17 cellular contexts compared by ENCODE assay signal in genomic region chr14:99611639-99612038, GRCh38. TPM values are rescaled to one million over a fixed set of nuclear protein-coding genes. Genes with fewer than 3 reads are reported as not detected.
DNase-seq lines count a peak whose midpoint lies in the region; ATAC-seq, FAIRE-seq and TF ChIP-seq lines count a peak whose summit lies in the region.
"Had no signal": no experiment of that assay in that cellular context is flagged by ENCODE, and none has a peak within 500 bp of the region (broad histone marks: within the 10 kb centered on the region; RNA-seq: fewer than 3 reads in every experiment).

No MANE protein-coding gene starts in this region.

- H3K27ac ChIP-seq in HepG2 (ENCODE audit: extremely low read length, insufficient read depth, low read length) = no peak overlapping the region
- H3K27ac ChIP-seq in right lobe of liver = no peak overlapping the region
- peak overlapping the region; percentile 56 to 90 (median 84) for H3K27ac ChIP-seq in esophagus squamous epithelium
- H3K27ac ChIP-seq in small intestine (ENCODE audit: low read depth in 1 of 2, low read length in 1 of 2) = peak overlapping the region; percentile 14 to 69
- no peak overlapping the region for H3K27ac ChIP-seq in spleen
- H3K27ac ChIP-seq: KMS-11 had no signal

- H3K4me1 ChIP-seq in HepG2 (ENCODE audit: insufficient read depth, low read length) = peaks cover 42% of the 10 kb centered on the region
- no peaks in the 10 kb centered on the region for H3K4me1 ChIP-seq in right lobe of liver
- H3K4me1 ChIP-seq in esophagus squamous epithelium = peaks cover 14 to 50% (median 35%) of the 10 kb centered on the region in 3 donors
- H3K4me1 ChIP-seq in small intestine (ENCODE audit: control insufficient read depth in 2 of 2, insufficient read depth in 1 of 2, low read depth in 1 of 2, low read length in 1 of 2) = peaks cover 0 to 3% of the 10 kb centered on the region in 2 donors
- H3K4me1 ChIP-seq in spleen = peaks cover 0 to 7% (median 2%) of the 10 kb centered on the region in 6 donors

- no peak for DNase-seq in HepG2 (ENCODE audit: low spot score)
- no peak for DNase-seq in right lobe of liver
- no peak for DNase-seq in esophagus squamous epithelium (lab: John Stamatoyannopoulos, UW)
- DNase-seq in small intestine = peak; percentile 86
- DNase-seq in spleen = no peak
- no peak for DNase-seq in stimulated activated CD4-positive, alpha-beta T cell treated with anti-CD3 and anti-CD28 coated beads, Interleukin-12 subunit alpha, Interleukin-12 subunit beta, amount 100 ng/mL, for 4 hours
- DNase-seq in GOT3 (lab: John Stamatoyannopoulos, UW) = no peak
- DNase-seq: Calu3, DND-41, NCI-H1092, NCI-H526 treated with DMSO at 0.1 percent for 48 hours, SK-N-SH had no signal

- H4K20me1 ChIP-seq in HepG2 (ENCODE audit: insufficient read depth, low read length) = no peaks in the 10 kb centered on the region

- in situ Hi-C loops in HepG2 (cut with HindIII; ENCODE audit: extremely low pct_ligation_motif_present, low pct_unique_long_range_greater_than_20kb) = no loop called here

- no TSS peak for BruUV-seq in HepG2 (replicated peaks; lab: Mats Ljungman, UMichigan)

- POLR2A ChIA-PET in HepG2 (lab: Yijun Ruan, JAX) = no interaction called here

- H3K36me3 ChIP-seq in HepG2 (replicated peaks in 1 of 2; ENCODE audit: control insufficient read depth in 1 of 2, insufficient read depth in 2 of 2, low read length in 2 of 2) (no peaks in the 10 kb centered on the region), right lobe of liver (no peaks in the 10 kb centered on the region), esophagus squamous epithelium (no peaks in the 10 kb centered on the region), small intestine (ENCODE audit: control insufficient read depth in 2 of 2, insufficient read depth in 2 of 2, low read length in 2 of 2) (no peaks in the 10 kb centered on the region), spleen (no peaks in the 10 kb centered on the region)

- no peaks in the 10 kb centered on the region for H3K79me2 ChIP-seq in HepG2 (ENCODE audit: insufficient read depth, low read length)

- whole genome bisulfite sequencing in HepG2 (ENCODE audit: low lambda C conversion rate) = 25% methylated on average over 4 of the region's 4 CpGs
- WGBS in right lobe of liver (ENCODE audit: insufficient coverage, low coverage, low lambda C conversion rate, missing lambda C conversion rate) = 95% methylated on average over 4 of the region's 4 CpGs
- 44 to 86% methylated on average over 1 to 4 of the region's 4 CpGs for WGBS in esophagus squamous epithelium, 2 donors
- 14 to 61% (median 48%) methylated on average over 4 of the region's 4 CpGs for WGBS in small intestine, 3 donors
- 94 to 99% (median 98%) methylated on average over 4 of the region's 4 CpGs for WGBS in spleen, 5 donors

- H3K9ac ChIP-seq in HepG2 (ENCODE audit: insufficient read depth, low read depth, low read length) = no peak overlapping the region
- H3K9ac ChIP-seq: KMS-11, SK-N-SH had no signal

- no peak overlapping the region for H3K4me3 ChIP-seq in HepG2 (replicated peaks in 1 of 3; ENCODE audit: insufficient read depth in 1 of 3, low read depth in 2 of 3, low read length in 3 of 3)
- no peak overlapping the region for H3K4me3 ChIP-seq in right lobe of liver
- no peak overlapping the region for H3K4me3 ChIP-seq in esophagus squamous epithelium
- no peak overlapping the region for H3K4me3 ChIP-seq in small intestine (ENCODE audit: low read depth in 1 of 2, low read length in 2 of 2)
- H3K4me3 ChIP-seq in spleen = no peak overlapping the region

- peaks cover 1 to 22% of the 10 kb centered on the region in 2 experiments; a peak in 2 of 5 replicates for H3K27me3 ChIP-seq in HepG2 (ENCODE audit: control insufficient read depth in 1 of 2, insufficient read depth in 2 of 2, low read length in 2 of 2)
- H3K27me3 ChIP-seq in right lobe of liver = no peaks in the 10 kb centered on the region
- no peaks in the 10 kb centered on the region for H3K27me3 ChIP-seq in esophagus squamous epithelium
- no peaks in the 10 kb centered on the region for H3K27me3 ChIP-seq in small intestine (ENCODE audit: control insufficient read depth in 2 of 2, insufficient read depth in 2 of 2, low read length in 2 of 2)
- peaks cover 0 to 10% (median 0%) of the 10 kb centered on the region in 7 donors for H3K27me3 ChIP-seq in spleen (replicated peaks in 1 of 7)

- TF ChIP-seq EP300 in HepG2 (IDR thresholded peaks at IDR 0.05; ENCODE audit: low read depth in 2 of 2, low read length in 2 of 2) = no peak
- TF ChIP-seq EP300 in HepG2 (CRISPR knock-in tag; IDR thresholded peaks at IDR 0.05; ENCODE audit: borderline replicate concordance) = no peak

- H3K9me3 ChIP-seq in HepG2 (ENCODE audit: low read length) (no peaks in the 10 kb centered on the region), right lobe of liver (no peaks in the 10 kb centered on the region), esophagus squamous epithelium (no peaks in the 10 kb centered on the region), small intestine (ENCODE audit: control insufficient read depth, low read depth) (no peaks in the 10 kb centered on the region), spleen (no peaks in the 10 kb centered on the region)
- H3K9me3 ChIP-seq: SK-N-SH had no signal

- TF ChIP-seq RAD21 in HepG2 (CRISPR knock-in tag; IDR thresholded peaks at IDR 0.05) = no peak

- H2AFZ ChIP-seq in HepG2 (ENCODE audit: low read length) = no peak overlapping the region

- CTCF ChIA-PET in HepG2 (lab: Yijun Ruan, JAX; ENCODE audit: low intra/inter-chr PET ratio, low total read pairs) = no interaction called here

- TF ChIP-seq CTCF in HepG2 (CRISPR knock-in tag; IDR thresholded peaks at IDR 0.05) (no peak), right lobe of liver (IDR thresholded peaks at IDR 0.05) (no peak), esophagus squamous epithelium (IDR thresholded peaks at IDR 0.05) (no peak), spleen (IDR thresholded peaks at IDR 0.05 in 8 of 11, conservative IDR thresholded peaks at IDR 0.05 in 3 of 11) (no peak)

- intact Hi-C loops in HepG2 (cut with micrococcal nuclease; ENCODE audit: unreplicated experiment) (no loop called here), right lobe of liver (cut with DNase I) (no loop called here), esophagus squamous epithelium (cut with DNase I) (no loop called here), spleen (cut with DNase I; ENCODE audit: low total_unique reads) (no loop called here)

- FAIRE-seq in HepG2 (lab: Jason Lieb, UNC) = no peak
- no peak for FAIRE-seq in small intestine (lab: Jason Lieb, UNC)
- FAIRE-seq: GM18507 had no signal

- ATAC-seq in HepG2 (no peak), right lobe of liver (no peak)
- ATAC-seq: HCT116, Panc1 had no signal

- H3K4me2 ChIP-seq in HepG2 (ENCODE audit: low read depth, low read length) = peak overlapping the region; percentile 5; the same call in 1 of the 2 replicates
- H3K4me2 ChIP-seq: KMS-11, SK-N-SH had no signal

- TF ChIP-seq POLR2A in HepG2 (IDR thresholded peaks at IDR 0.05; ENCODE audit: insufficient read depth in 1 of 2, low read depth in 2 of 2, low read length in 2 of 2) = no peak
- TF ChIP-seq POLR2A in right lobe of liver (IDR thresholded peaks at IDR 0.05) = no peak
- no peak for TF ChIP-seq POLR2A in esophagus squamous epithelium (IDR thresholded peaks at IDR 0.05)
- no peak for TF ChIP-seq POLR2A in spleen (IDR thresholded peaks at IDR 0.05)

RNA-seq across cellular contexts. Expression of gene CCDC85C, which starts 7.6 kb away (rescaled TPM):
- 43.8 and 47.6 TPM in 2 replicates for total RNA-seq in HepG2 (2016; rRNA removed; fragmentation: Illumina TruSeq; extraction: Trizol)
- 4.3 and 4.6 TPM in 2 replicates for total RNA-seq in HepG2 (2016; cell fraction: cytosol; rRNA removed; fragmentation: Illumina TruSeq; extraction: Trizol; ENCODE audit: low read depth)
- 33.8 and 47.0 TPM in 2 replicates for total RNA-seq in HepG2 (2016; cell fraction: insoluble cytoplasmic fraction; rRNA removed; fragmentation: Illumina TruSeq; extraction: Trizol)
- total RNA-seq in HepG2 (2016; cell fraction: membrane; rRNA removed; fragmentation: Illumina TruSeq; extraction: Trizol) = 30.8 and 30.9 TPM in 2 replicates
- 23.1 and 29.3 TPM in 2 replicates for total RNA-seq in HepG2 (2016; cell fraction: nucleus; rRNA removed; fragmentation: Illumina TruSeq; extraction: Trizol)
- 18.8 and 30.3 TPM in 2 replicates for polyA plus RNA-seq in HepG2 (2011; rRNA removed)
- 21.2 and 24.0 TPM in 2 replicates for polyA plus RNA-seq in HepG2 (2011; cell fraction: cytosol; rRNA removed)
- 30.3 and 32.6 TPM in 2 replicates for polyA plus RNA-seq in HepG2 (2011; cell fraction: nucleus; rRNA removed)
- 41.6 and 57.3 TPM in 2 replicates for polyA plus RNA-seq in HepG2 (2012)
- polyA plus RNA-seq in HepG2 (2016; cell fraction: cytosol; fragmentation: Illumina TruSeq; extraction: Trizol; ENCODE audit: low read depth) = 4.1 and 4.6 TPM in 2 replicates
- 36.1 and 43.0 TPM in 2 replicates for polyA plus RNA-seq in HepG2 (2016; cell fraction: insoluble cytoplasmic fraction; fragmentation: Illumina TruSeq; extraction: Trizol; ENCODE audit: low read depth)
- 18.9 and 20.2 TPM in 2 replicates for polyA plus RNA-seq in HepG2 (2016; cell fraction: membrane; fragmentation: Illumina TruSeq; extraction: Trizol; ENCODE audit: low read depth)
- polyA plus RNA-seq in HepG2 (2016; cell fraction: nucleus; fragmentation: Illumina TruSeq; extraction: Trizol; ENCODE audit: insufficient read depth, low read depth) = 40.1 and 40.7 TPM in 2 replicates
- 44.2 and 114 TPM in 2 replicates for polyA minus RNA-seq in HepG2 (2011; rRNA and poly(A)+ RNA removed; ENCODE audit: low replicate concordance)
- 33.8 and 37.6 TPM in 2 replicates for polyA minus RNA-seq in HepG2 (2011; cell fraction: cytosol; rRNA and poly(A)+ RNA removed)
- 11.8 and 12.0 TPM in 2 replicates for polyA minus RNA-seq in HepG2 (2011; cell fraction: nucleus; rRNA and poly(A)+ RNA removed)
- 10 to 100 TPM; 13.6 to 32.8 (median 21.8) TPM for total RNA-seq in right lobe of liver
- 10 to 100 TPM; 23.4 to 52.0 (median 27.1) TPM for total RNA-seq in esophagus squamous epithelium
- polyA plus RNA-seq in small intestine = 10 to 100 TPM; 17.6 to 42.3 (median 26.8) TPM
- total RNA-seq in spleen = 10 to 100 TPM in 4 of 7 donors, 1 to 10 TPM in 3; 6.0 to 12.4 (median 11.3) TPM
- 1 to 10 TPM; 1.6 to 6.5 (median 1.9) TPM for polyA plus RNA-seq in spleen

RNA-seq across cellular contexts. Expression of gene HHIPL1, which starts 33.3 kb away (rescaled TPM):
- total RNA-seq in HepG2 (2016; rRNA removed; fragmentation: Illumina TruSeq; extraction: Trizol) (not detected in 2 replicates), right lobe of liver (1 to 10 TPM in 1 of 6 experiments, under 1 TPM in 5; 0.43 to 1.4 (median 0.66) TPM), esophagus squamous epithelium (1 to 10 TPM in 1 of 4 donors, under 1 TPM in 2, not detected in 1; 0.22 to 1.3 (median 0.59) TPM), spleen (1 to 10 TPM; 1.8 to 4.2 (median 2.8) TPM)
- not detected in 2 replicates for total RNA-seq in HepG2 (2016; cell fraction: cytosol; rRNA removed; fragmentation: Illumina TruSeq; extraction: Trizol; ENCODE audit: low read depth)
- total RNA-seq in HepG2 (2016; cell fraction: insoluble cytoplasmic fraction; rRNA removed; fragmentation: Illumina TruSeq; extraction: Trizol) = not detected in 2 replicates
- total RNA-seq in HepG2 (2016; cell fraction: membrane; rRNA removed; fragmentation: Illumina TruSeq; extraction: Trizol) = not detected in 2 replicates
- not detected in 2 replicates for total RNA-seq in HepG2 (2016; cell fraction: nucleus; rRNA removed; fragmentation: Illumina TruSeq; extraction: Trizol)
- polyA plus RNA-seq in HepG2 (2011; rRNA removed) (0.01 TPM in 1 of 2 replicates, not detected in the other), small intestine (under 1 TPM in 2 of 3 donors, not detected in 1; under 0.01 to 0.69 TPM), spleen (under 1 TPM; 0.43 to 0.67 (median 0.64) TPM)
- not detected in 2 replicates for polyA plus RNA-seq in HepG2 (2011; cell fraction: cytosol; rRNA removed)
- not detected in 2 replicates for polyA plus RNA-seq in HepG2 (2011; cell fraction: nucleus; rRNA removed)
- 0.03 TPM in 1 of 2 replicates, not detected in the other for polyA plus RNA-seq in HepG2 (2012)
- polyA plus RNA-seq in HepG2 (2016; cell fraction: cytosol; fragmentation: Illumina TruSeq; extraction: Trizol; ENCODE audit: low read depth) = not detected in 2 replicates
- not detected in 2 replicates for polyA plus RNA-seq in HepG2 (2016; cell fraction: insoluble cytoplasmic fraction; fragmentation: Illumina TruSeq; extraction: Trizol; ENCODE audit: low read depth)
- polyA plus RNA-seq in HepG2 (2016; cell fraction: membrane; fragmentation: Illumina TruSeq; extraction: Trizol; ENCODE audit: low read depth) = not detected in 2 replicates
- polyA plus RNA-seq in HepG2 (2016; cell fraction: nucleus; fragmentation: Illumina TruSeq; extraction: Trizol; ENCODE audit: insufficient read depth, low read depth) = not detected in 2 replicates
- polyA minus RNA-seq in HepG2 (2011; rRNA and poly(A)+ RNA removed; ENCODE audit: low replicate concordance) = not detected in 2 replicates
- polyA minus RNA-seq in HepG2 (2011; cell fraction: cytosol; rRNA and poly(A)+ RNA removed) = not detected in 2 replicates
- polyA minus RNA-seq in HepG2 (2011; cell fraction: nucleus; rRNA and poly(A)+ RNA removed) = 0.12 TPM in 1 of 2 replicates, not detected in the other
- total RNA-seq: A172, Calu3 had no signal

Comparison
In these comparisons a context has a peak if more than half of its experiments do, and no peak if none do; other contexts are left out.
1. H3K27ac ChIP-seq: peak in esophagus squamous epithelium (4 of 4) and small intestine (2 of 2); none in HepG2 (single experiment), right lobe of liver (0 of 3) and spleen (0 of 8).